Comparison of ENCODE assay signal across 20 cellular contexts in the genomic region with DNA sequence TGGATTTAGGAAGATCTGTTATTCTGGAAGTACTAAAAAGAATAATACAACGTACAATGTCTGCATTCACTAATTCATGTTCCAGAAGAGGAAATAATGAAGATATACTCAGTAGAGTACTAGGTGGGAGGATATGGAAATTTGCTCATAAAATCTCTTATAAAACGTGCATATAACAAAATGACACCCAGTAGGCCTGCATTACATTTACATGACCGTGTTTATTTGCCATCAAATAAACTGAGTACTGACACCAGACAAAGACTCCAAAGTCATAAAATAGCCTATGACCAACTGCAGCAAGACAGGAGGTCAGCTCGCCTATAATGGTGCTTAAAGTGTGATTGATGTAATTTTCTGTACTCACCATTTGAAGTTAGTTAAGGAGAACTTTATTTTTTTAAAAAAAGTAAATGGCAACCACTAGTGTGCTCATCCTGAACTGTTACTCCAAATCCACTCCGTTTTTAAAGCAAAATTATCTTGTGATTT.
DNase-seq lines count a peak whose midpoint lies in the region; ATAC-seq and TF ChIP-seq lines count a peak whose summit lies in the region.
"Had no signal": no experiment of that assay in that cellular context is flagged by ENCODE, and none has a peak within 500 bp of the region (broad histone marks: within the 10 kb centered on the region; RNA-seq: fewer than 3 reads in every experiment).

No MANE protein-coding gene starts in this region.

- peak in 2 of 4 donors; percentile 43 to 73 for ATAC-seq in psoas muscle
- no peak for ATAC-seq in GM21367 (IDR thresholded peaks at IDR 0.05; ENCODE audit: unreplicated experiment)

- no peak overlapping the region for H3K4me3 ChIP-seq in CD8-positive, alpha-beta memory T cell (ENCODE audit: low read length)
- H3K4me3 ChIP-seq in HUES48 (ENCODE audit: low read depth, low read length) (no peak overlapping the region), psoas muscle (no peak overlapping the region)
- H3K4me3 ChIP-seq: Peyer's patch, SJCRH30 had no signal

- H3K27ac ChIP-seq in CD8-positive, alpha-beta memory T cell (ENCODE audit: low read depth, low read length): peak overlapping the region; percentile 49
- H3K27ac ChIP-seq in HUES48 (ENCODE audit: low read depth, low read length) (peak overlapping the region; percentile 61), VCaP (peak overlapping the region; percentile 73), psoas muscle (peak overlapping the region; percentile 46)
- H3K27ac ChIP-seq: Peyer's patch, SJCRH30 had no signal

- no peaks in the 10 kb centered on the region for H3K27me3 Mint-ChIP-seq in CD8-positive, alpha-beta memory T cell
- H3K27me3 Mint-ChIP-seq: IgD-negative memory B cell had no signal

- H3K27me3 ChIP-seq in CD8-positive, alpha-beta memory T cell (ENCODE audit: insufficient read depth, low read length, poor library complexity, severe bottlenecking): no peaks in the 10 kb centered on the region
- no peaks in the 10 kb centered on the region for H3K27me3 ChIP-seq in HUES48 (ENCODE audit: control insufficient read depth, insufficient read depth, low read length)
- H3K27me3 ChIP-seq in psoas muscle (ENCODE audit: insufficient read depth in 3 of 3, low read length in 2 of 3): no peaks in the 10 kb centered on the region
- H3K27me3 ChIP-seq: BE2C, Peyer's patch, SJCRH30 had no signal

- no peak overlapping the region for H3K9ac ChIP-seq in HUES48 (ENCODE audit: low read depth, low read length)

- H3K4me1 Mint-ChIP-seq in CD8-positive, alpha-beta memory T cell: peaks cover 9% of the 10 kb centered on the region in 3 donors

- H3K4me3 Mint-ChIP-seq in CD8-positive, alpha-beta memory T cell: no peak overlapping the region
- H3K4me3 Mint-ChIP-seq: IgD-negative memory B cell had no signal

- DNase-seq in CD8-positive, alpha-beta memory T cell: no peak
- DNase-seq in psoas muscle: no peak
- no peak for DNase-seq in NCI-H748 treated with DMSO at 0.1 percent for 48 hours (lab: John Stamatoyannopoulos, UW)
- DNase-seq in SHP77 (lab: John Stamatoyannopoulos, UW): no peak
- DNase-seq: EL; GF-D8; H7; Karpas-422; NCI-H1417; NCI-H1694 treated with DMSO at 0.1 percent for 48 hours; NCI-H2107; NK-92 treated with Interleukin-12 subunit alpha and Interleukin-12 subunit beta, amount 100 ng/mL, for 24 hours; Peyer's patch; SJCRH30; T-helper 1 cell had no signal

- H3K9me3 ChIP-seq in CD8-positive, alpha-beta memory T cell (ENCODE audit: low read length): no peaks in the 10 kb centered on the region
- no peaks in the 10 kb centered on the region for H3K9me3 ChIP-seq in HUES48 (ENCODE audit: control insufficient read depth, insufficient read depth, low read length)
- H3K9me3 ChIP-seq in psoas muscle: no peaks in the 10 kb centered on the region
- H3K9me3 ChIP-seq: BE2C, Peyer's patch, SJCRH30 had no signal

- intact Hi-C loops in psoas muscle (cut with DNase I): no loop called here

- no peaks in the 10 kb centered on the region for H3K36me3 ChIP-seq in CD8-positive, alpha-beta memory T cell (ENCODE audit: insufficient read depth, low read length)
- H3K36me3 ChIP-seq in HUES48 (ENCODE audit: control insufficient read depth, insufficient read depth, low read length) (no peaks in the 10 kb centered on the region), psoas muscle (ENCODE audit: insufficient read depth in 1 of 2, low read depth in 1 of 2) (peaks cover 0 to 18% of the 10 kb centered on the region in 2 donors)
- H3K36me3 ChIP-seq: BE2C, SJCRH30 had no signal

- TF ChIP-seq CTCF in VCaP (conservative IDR thresholded peaks at IDR 0.05) (no peak), psoas muscle (IDR thresholded peaks at IDR 0.05) (no peak)

- H3K4me1 ChIP-seq in CD8-positive, alpha-beta memory T cell (ENCODE audit: insufficient read depth, low read length): peaks cover 9% of the 10 kb centered on the region
- peaks cover 22% of the 10 kb centered on the region for H3K4me1 ChIP-seq in HUES48 (ENCODE audit: control insufficient read depth, insufficient read depth, low read length)
- peaks cover 32% of the 10 kb centered on the region for H3K4me1 ChIP-seq in psoas muscle
- H3K4me1 ChIP-seq: Peyer's patch, SJCRH30 had no signal

- CTCF ChIA-PET in CD8-positive, alpha-beta memory T cell (lab: Charles Lee): interaction anchor here (0.7 kb wide), 1 partner anchor 64 kb away, joined by 3 read pairs; no protein-coding TSS in a partner anchor

- peaks cover 0 to 58% (median 14%) of the 10 kb centered on the region in 3 donors for H3K36me3 Mint-ChIP-seq in CD8-positive, alpha-beta memory T cell

- 77 to 88% (median 81%) methylated on average over 5 of the region's 5 CpGs for WGBS in psoas muscle, 3 donors

- no peak overlapping the region for H3K27ac Mint-ChIP-seq in CD8-positive, alpha-beta memory T cell
- H3K27ac Mint-ChIP-seq: IgD-negative memory B cell had no signal

- POLR2A ChIA-PET in CD8-positive, alpha-beta memory T cell (lab: Charles Lee): no interaction called here

- no peaks in the 10 kb centered on the region for H3K9me3 Mint-ChIP-seq in CD8-positive, alpha-beta memory T cell
- H3K9me3 Mint-ChIP-seq: IgD-negative memory B cell had no signal
